Comparison of ENCODE assay signal across 15 cellular contexts in the genomic region with DNA sequence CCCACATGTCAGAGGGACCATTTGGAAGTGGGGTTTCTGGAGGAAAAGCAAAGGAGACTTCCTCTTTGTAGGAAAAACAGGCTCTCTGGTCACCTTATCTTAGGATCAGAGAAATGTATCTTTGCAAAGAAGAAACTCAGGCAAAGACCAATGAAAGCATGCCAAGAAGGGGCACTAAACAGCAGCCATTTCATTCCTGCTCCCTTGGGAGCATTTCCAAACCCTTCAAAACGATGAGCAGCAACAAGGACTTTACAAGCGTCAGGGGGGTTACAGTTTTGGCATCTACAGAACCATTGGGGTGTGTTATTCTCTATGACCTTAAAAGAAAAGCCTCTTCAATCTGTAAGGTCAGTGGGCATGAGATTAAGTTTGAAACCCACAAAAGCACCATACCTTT.
A peak's percentile ranks its signal among the peaks of the same experiment; 100 is the strongest.
DNase-seq lines count a peak whose midpoint lies in the region; ATAC-seq and TF ChIP-seq lines count a peak whose summit lies in the region.
"Had no signal": no experiment of that assay in that cellular context is flagged by ENCODE, and none has a peak within 500 bp of the region (broad histone marks: within the 10 kb centered on the region; RNA-seq: fewer than 3 reads in every experiment).

No MANE protein-coding gene starts in this region.

- no peak overlapping the region for H4K8ac ChIP-seq in mesendoderm (ENCODE audit: low read depth, low read length)

- H3K27me3 ChIP-seq in heart right ventricle (no peaks in the 10 kb centered on the region), esophagus muscularis mucosa (no peaks in the 10 kb centered on the region), psoas muscle (ENCODE audit: insufficient read depth in 3 of 3, low read length in 2 of 3) (no peaks in the 10 kb centered on the region), aorta (ENCODE audit: control insufficient read depth in 1 of 2, insufficient read depth in 2 of 2, low read length in 1 of 2) (no peaks in the 10 kb centered on the region), mesendoderm (ENCODE audit: insufficient read depth, low read length, poor library complexity) (no peaks in the 10 kb centered on the region)
- no peaks in the 10 kb centered on the region for H3K27me3 ChIP-seq in CD4-positive, alpha-beta memory T cell (ENCODE audit: insufficient read depth, low read length)

- H3K56ac ChIP-seq in mesendoderm (ENCODE audit: low read length): no peak overlapping the region

- POLR2A ChIA-PET in CD4-positive, alpha-beta memory T cell (lab: Charles Lee; ENCODE audit: partially characterized antibody): no interaction called here

- H3K4me1 Mint-ChIP-seq in CD4-positive, alpha-beta memory T cell: peaks cover 0 to 5% (median 4%) of the 10 kb centered on the region in 4 donors
- H3K4me1 Mint-ChIP-seq: IgD-negative memory B cell had no signal

- no peak for TF ChIP-seq CTCF in heart right ventricle (IDR thresholded peaks at IDR 0.05)
- TF ChIP-seq CTCF in esophagus muscularis mucosa (IDR thresholded peaks at IDR 0.05): no peak
- TF ChIP-seq CTCF in psoas muscle (IDR thresholded peaks at IDR 0.05): no peak
- TF ChIP-seq CTCF in GM20000 (IDR thresholded peaks at IDR 0.05; ENCODE audit: extremely low read depth, missing control alignments): no peak

- H3K79me2 ChIP-seq in mesendoderm (ENCODE audit: control insufficient read depth, insufficient read depth, low read length): no peaks in the 10 kb centered on the region

- no peak overlapping the region for H2BK5ac ChIP-seq in mesendoderm (ENCODE audit: low read length)

- H3K9me3 ChIP-seq in heart right ventricle (no peaks in the 10 kb centered on the region), esophagus muscularis mucosa (no peaks in the 10 kb centered on the region), psoas muscle (no peaks in the 10 kb centered on the region), aorta (ENCODE audit: control insufficient read depth, low read length) (no peaks in the 10 kb centered on the region)
- H3K9me3 ChIP-seq in CD4-positive, alpha-beta memory T cell (ENCODE audit: control insufficient read depth in 1 of 2, low read length in 2 of 2): no peaks in the 10 kb centered on the region

- no peak overlapping the region for H2BK15ac ChIP-seq in mesendoderm (replicated peaks; ENCODE audit: low read depth)

- no peak overlapping the region for H2BK120ac ChIP-seq in mesendoderm (ENCODE audit: low read depth, low read length)

- H3K4me3 Mint-ChIP-seq in CD4-positive, alpha-beta memory T cell: no peak overlapping the region
- H3K4me3 Mint-ChIP-seq: activated CD4-positive, alpha-beta memory T cell treated with anti-CD3 and anti-CD28 coated beads for 36 hours; central memory CD8-positive, alpha-beta T cell; IgD-negative memory B cell had no signal

- no peak overlapping the region for H3K4ac ChIP-seq in mesendoderm (ENCODE audit: low read depth, low read length)

- no peak for ATAC-seq in heart right ventricle
- no peak for ATAC-seq in psoas muscle
- no peak for ATAC-seq in aorta (ENCODE audit: low FRiP score)

- H3K4me1 ChIP-seq in heart right ventricle (peaks cover 54 to 76% (median 71%) of the 10 kb centered on the region in 9 donors), esophagus muscularis mucosa (peaks cover 71 to 85% (median 77%) of the 10 kb centered on the region in 4 donors), psoas muscle (peaks cover 65% of the 10 kb centered on the region), aorta (ENCODE audit: control insufficient read depth in 1 of 2, insufficient read depth in 2 of 2, low read length in 2 of 2) (peaks cover 7 to 13% of the 10 kb centered on the region in 2 donors), mesendoderm (ENCODE audit: control insufficient read depth, low read depth, low read length) (peaks cover 3% of the 10 kb centered on the region)
- no peaks in the 10 kb centered on the region for H3K4me1 ChIP-seq in CD4-positive, alpha-beta memory T cell (ENCODE audit: insufficient read depth, low read length)

- CTCF ChIA-PET in CD4-positive, alpha-beta memory T cell (lab: Charles Lee; ENCODE audit: partially characterized antibody): interaction anchor here (1.0 kb wide), 1 partner anchor 64 kb away, joined by 3 read pairs; no protein-coding TSS in a partner anchor

- H3K27ac Mint-ChIP-seq in CD4-positive, alpha-beta memory T cell: no peak overlapping the region
- H3K27ac Mint-ChIP-seq: activated CD4-positive, alpha-beta memory T cell treated with anti-CD3 and anti-CD28 coated beads for 36 hours; activated T-helper 2 cell treated with anti-CD3 and anti-CD28 coated beads, Interferon-gamma antibody, Interleukin-2, Interleukin-4, amounts not matched to agents 10 μg/mL and 5 μg/mL and 100 μg/mL, durations not matched to agents 14 hours and 24 hours and 36 hours; IgD-negative memory B cell had no signal

- TF ChIP-seq POLR2A in esophagus muscularis mucosa (IDR thresholded peaks at IDR 0.05; ENCODE audit: low read depth): no peak

- H3K36me3 Mint-ChIP-seq in CD4-positive, alpha-beta memory T cell: peaks cover 29 to 69% of the 10 kb centered on the region in 2 donors

- intact Hi-C loops in heart right ventricle (cut with DNase I) (loop anchor here in 4 of 10 donors (1.0 to 10.0 kb wide), 3 partner anchors 34 to 56 kb away; no protein-coding TSS in a partner anchor), cardiac septum (cut with DNase I) (loop anchor here (2.0 kb wide), 1 partner anchor 32 kb away; no protein-coding TSS in a partner anchor), esophagus muscularis mucosa (cut with DNase I) (no loop called here), psoas muscle (cut with DNase I) (no loop called here), aorta (cut with DNase I) (loop anchor here in 1 of 2 donors (2.0 kb wide), 1 partner anchor 34 kb away; no protein-coding TSS in a partner anchor)
- intact Hi-C loops in CD4-positive, alpha-beta memory T cell (cut with micrococcal nuclease): no loop called here

- H3K18ac ChIP-seq in mesendoderm (ENCODE audit: low read length): no peak overlapping the region

- no peaks in the 10 kb centered on the region for H3K9me3 Mint-ChIP-seq in CD4-positive, alpha-beta memory T cell
- H3K9me3 Mint-ChIP-seq: activated CD4-positive, alpha-beta memory T cell treated with anti-CD3 and anti-CD28 coated beads for 36 hours; activated T-helper 2 cell treated with anti-CD3 and anti-CD28 coated beads, Interferon-gamma antibody, Interleukin-2, Interleukin-4, amounts not matched to agents 10 μg/mL and 5 μg/mL and 100 μg/mL, durations not matched to agents 14 hours and 24 hours and 36 hours; central memory CD8-positive, alpha-beta T cell; IgD-negative memory B cell had no signal

- H3K4me2 ChIP-seq in mesendoderm (ENCODE audit: low read length): no peak overlapping the region

- H3K4me3 ChIP-seq in heart right ventricle (no peak overlapping the region), esophagus muscularis mucosa (no peak overlapping the region), psoas muscle (no peak overlapping the region), aorta (ENCODE audit: low read length in 2 of 2) (no peak overlapping the region), mesendoderm (ENCODE audit: low read length) (no peak overlapping the region)
- no peak overlapping the region for H3K4me3 ChIP-seq in CD4-positive, alpha-beta memory T cell (ENCODE audit: low read length in 2 of 2)

- H3K36me3 ChIP-seq in heart right ventricle: peaks cover 0 to 57% (median 5%) of the 10 kb centered on the region in 9 donors
- H3K36me3 ChIP-seq in esophagus muscularis mucosa: peaks cover 4 to 8% (median 6%) of the 10 kb centered on the region in 4 donors
- peaks cover 0 to 2% of the 10 kb centered on the region in 2 donors for H3K36me3 ChIP-seq in psoas muscle (ENCODE audit: insufficient read depth in 1 of 2, low read depth in 1 of 2)
- peaks cover 0 to 2% of the 10 kb centered on the region in 2 donors for H3K36me3 ChIP-seq in aorta (ENCODE audit: control insufficient read depth in 1 of 2, insufficient read depth in 2 of 2, low read length in 1 of 2)
- H3K36me3 ChIP-seq in mesendoderm (ENCODE audit: control insufficient read depth, insufficient read depth, low read length): no peaks in the 10 kb centered on the region
- peaks cover 16% of the 10 kb centered on the region for H3K36me3 ChIP-seq in CD4-positive, alpha-beta memory T cell (ENCODE audit: insufficient read depth, low read length)

- H3K23ac ChIP-seq in mesendoderm (ENCODE audit: low read length): no peak overlapping the region

- H3K79me1 ChIP-seq in mesendoderm (ENCODE audit: low read length): no peaks in the 10 kb centered on the region

- TF ChIP-seq EP300 in esophagus muscularis mucosa (IDR thresholded peaks at IDR 0.05): no peak

- DNase-seq in heart right ventricle: no peak
- no peak for DNase-seq in cardiac septum (ENCODE audit: low spot score)
- no peak for DNase-seq in esophagus muscularis mucosa (ENCODE audit: extremely low spot score)
- no peak for DNase-seq in psoas muscle
- no peak for DNase-seq in aorta
- DNase-seq in mesendoderm: no peak
- DNase-seq in GM20000 (ENCODE audit: low spot score): no peak
- DNase-seq in CD4-positive, alpha-beta memory T cell: no peak
- DNase-seq: ACHN; activated CD4-positive, alpha-beta memory T cell treated with anti-CD3 and anti-CD28 coated beads for 36 hours; NCI-H510A treated with DMSO at 0.1 percent for 48 hours; T1000 had no signal

- 32 to 37% methylated on average over 2 of the region's 2 CpGs for WGBS in heart right ventricle, 2 donors
- WGBS in esophagus muscularis mucosa: 26% methylated on average over 2 of the region's 2 CpGs
- WGBS in psoas muscle, 3 donors: 46 to 55% (median 47%) methylated on average over 2 of the region's 2 CpGs
- 11 to 20% methylated on average over 2 of the region's 2 CpGs for WGBS in aorta, 2 donors
- no CpG with 5 or more reads among the region's 2 CpGs for WGBS in mesendoderm (ENCODE audit: extremely low coverage, insufficient coverage, low lambda C conversion rate)

- H3K27ac ChIP-seq in heart right ventricle (peak overlapping the region; percentile 0 to 96 (median 88)), esophagus muscularis mucosa (replicated peaks in 1 of 4) (peak overlapping the region; percentile 83 to 93 (median 89)), psoas muscle (peak overlapping the region; percentile 52), aorta (ENCODE audit: low read depth in 1 of 2, low read length in 2 of 2) (peak overlapping the region; percentile 6 to 77), mesendoderm (ENCODE audit: low read depth, low read length) (no peak overlapping the region)
- no peak overlapping the region for H3K27ac ChIP-seq in CD4-positive, alpha-beta memory T cell (ENCODE audit: low read depth, low read length)

- no peak overlapping the region for H2AK5ac ChIP-seq in mesendoderm (ENCODE audit: low read length)

- H4K5ac ChIP-seq in mesendoderm (ENCODE audit: low read length): no peak overlapping the region

- no peaks in the 10 kb centered on the region for H3K27me3 Mint-ChIP-seq in CD4-positive, alpha-beta memory T cell
- H3K27me3 Mint-ChIP-seq: activated CD4-positive, alpha-beta memory T cell treated with anti-CD3 and anti-CD28 coated beads for 36 hours; central memory CD8-positive, alpha-beta T cell; IgD-negative memory B cell had no signal

- H3K9ac ChIP-seq in mesendoderm (ENCODE audit: low read length): no peak overlapping the region

Comparison
In these comparisons a context has a peak if more than half of its experiments do, and no peak if none do; other contexts are left out.
1. H3K27ac ChIP-seq: peak in heart right ventricle (10 of 10), esophagus muscularis mucosa (4 of 4), psoas muscle (single experiment) and aorta (2 of 2); none in mesendoderm (single experiment) and CD4-positive, alpha-beta memory T cell (single experiment).